Comparison of ENCODE assay signal across 1 cellular context in the genomic region with DNA sequence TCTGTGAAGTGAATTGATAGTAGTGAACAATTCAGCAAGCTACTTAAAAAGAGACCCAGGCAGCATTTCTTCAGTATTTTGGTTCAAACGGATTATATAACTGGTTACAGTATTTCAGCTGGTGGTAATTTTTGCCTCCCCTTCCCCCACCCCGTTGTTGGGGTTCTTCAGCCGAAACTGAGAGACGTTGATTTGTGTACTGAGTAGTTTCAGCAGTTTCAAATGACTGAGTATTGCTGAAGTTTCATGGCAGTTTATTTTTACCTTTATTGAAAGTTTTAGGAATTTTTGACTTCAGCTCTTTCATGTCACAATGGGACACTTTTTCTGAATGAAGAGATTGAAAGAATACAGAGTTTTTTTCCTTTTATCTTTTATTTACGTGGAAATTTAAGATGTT.
TF ChIP-seq lines count a peak whose summit lies in the region.

No MANE protein-coding gene starts in this region.

TF ChIP-seq in WTC11, 78 proteins besides CTCF, POLR2A, EP300 and RAD21 (continued from another document):
- TF ChIP-seq, protein P1, sequence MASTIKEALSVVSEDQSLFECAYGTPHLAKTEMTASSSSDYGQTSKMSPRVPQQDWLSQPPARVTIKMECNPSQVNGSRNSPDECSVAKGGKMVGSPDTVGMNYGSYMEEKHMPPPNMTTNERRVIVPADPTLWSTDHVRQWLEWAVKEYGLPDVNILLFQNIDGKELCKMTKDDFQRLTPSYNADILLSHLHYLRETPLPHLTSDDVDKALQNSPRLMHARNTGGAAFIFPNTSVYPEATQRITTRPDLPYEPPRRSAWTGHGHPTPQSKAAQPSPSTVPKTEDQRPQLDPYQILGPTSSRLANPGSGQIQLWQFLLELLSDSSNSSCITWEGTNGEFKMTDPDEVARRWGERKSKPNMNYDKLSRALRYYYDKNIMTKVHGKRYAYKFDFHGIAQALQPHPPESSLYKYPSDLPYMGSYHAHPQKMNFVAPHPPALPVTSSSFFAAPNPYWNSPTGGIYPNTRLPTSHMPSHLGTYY (CRISPR knock-in tag; IDR thresholded peaks at IDR 0.05): no peak
- no peak for TF ChIP-seq CREM (CRISPR knock-in tag; IDR thresholded peaks at IDR 0.05)
- TF ChIP-seq, protein P2, sequence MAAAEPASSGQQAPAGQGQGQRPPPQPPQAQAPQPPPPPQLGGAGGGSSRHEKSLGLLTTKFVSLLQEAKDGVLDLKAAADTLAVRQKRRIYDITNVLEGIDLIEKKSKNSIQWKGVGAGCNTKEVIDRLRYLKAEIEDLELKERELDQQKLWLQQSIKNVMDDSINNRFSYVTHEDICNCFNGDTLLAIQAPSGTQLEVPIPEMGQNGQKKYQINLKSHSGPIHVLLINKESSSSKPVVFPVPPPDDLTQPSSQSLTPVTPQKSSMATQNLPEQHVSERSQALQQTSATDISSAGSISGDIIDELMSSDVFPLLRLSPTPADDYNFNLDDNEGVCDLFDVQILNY (CRISPR knock-in tag; IDR thresholded peaks at IDR 0.05): no peak
- TF ChIP-seq, protein P3, sequence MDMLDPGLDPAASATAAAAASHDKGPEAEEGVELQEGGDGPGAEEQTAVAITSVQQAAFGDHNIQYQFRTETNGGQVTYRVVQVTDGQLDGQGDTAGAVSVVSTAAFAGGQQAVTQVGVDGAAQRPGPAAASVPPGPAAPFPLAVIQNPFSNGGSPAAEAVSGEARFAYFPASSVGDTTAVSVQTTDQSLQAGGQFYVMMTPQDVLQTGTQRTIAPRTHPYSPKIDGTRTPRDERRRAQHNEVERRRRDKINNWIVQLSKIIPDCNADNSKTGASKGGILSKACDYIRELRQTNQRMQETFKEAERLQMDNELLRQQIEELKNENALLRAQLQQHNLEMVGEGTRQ (CRISPR knock-in tag; IDR thresholded peaks at IDR 0.05): no peak
- TF ChIP-seq, protein P4, sequence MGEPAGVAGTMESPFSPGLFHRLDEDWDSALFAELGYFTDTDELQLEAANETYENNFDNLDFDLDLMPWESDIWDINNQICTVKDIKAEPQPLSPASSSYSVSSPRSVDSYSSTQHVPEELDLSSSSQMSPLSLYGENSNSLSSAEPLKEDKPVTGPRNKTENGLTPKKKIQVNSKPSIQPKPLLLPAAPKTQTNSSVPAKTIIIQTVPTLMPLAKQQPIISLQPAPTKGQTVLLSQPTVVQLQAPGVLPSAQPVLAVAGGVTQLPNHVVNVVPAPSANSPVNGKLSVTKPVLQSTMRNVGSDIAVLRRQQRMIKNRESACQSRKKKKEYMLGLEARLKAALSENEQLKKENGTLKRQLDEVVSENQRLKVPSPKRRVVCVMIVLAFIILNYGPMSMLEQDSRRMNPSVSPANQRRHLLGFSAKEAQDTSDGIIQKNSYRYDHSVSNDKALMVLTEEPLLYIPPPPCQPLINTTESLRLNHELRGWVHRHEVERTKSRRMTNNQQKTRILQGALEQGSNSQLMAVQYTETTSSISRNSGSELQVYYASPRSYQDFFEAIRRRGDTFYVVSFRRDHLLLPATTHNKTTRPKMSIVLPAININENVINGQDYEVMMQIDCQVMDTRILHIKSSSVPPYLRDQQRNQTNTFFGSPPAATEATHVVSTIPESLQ (CRISPR knock-in tag; IDR thresholded peaks at IDR 0.05): no peak
- TF ChIP-seq NR3C1 (CRISPR knock-in tag; conservative IDR thresholded peaks at IDR 0.05; ENCODE audit: low read depth): no peak
- TF ChIP-seq RORB (CRISPR knock-in tag; IDR thresholded peaks at IDR 0.05): no peak
- TF ChIP-seq FOXJ3 (CRISPR knock-in tag; IDR thresholded peaks at IDR 0.05; ENCODE audit: borderline replicate concordance): no peak
